22 cellular contexts compared by ENCODE assay signal in the genomic region with DNA sequence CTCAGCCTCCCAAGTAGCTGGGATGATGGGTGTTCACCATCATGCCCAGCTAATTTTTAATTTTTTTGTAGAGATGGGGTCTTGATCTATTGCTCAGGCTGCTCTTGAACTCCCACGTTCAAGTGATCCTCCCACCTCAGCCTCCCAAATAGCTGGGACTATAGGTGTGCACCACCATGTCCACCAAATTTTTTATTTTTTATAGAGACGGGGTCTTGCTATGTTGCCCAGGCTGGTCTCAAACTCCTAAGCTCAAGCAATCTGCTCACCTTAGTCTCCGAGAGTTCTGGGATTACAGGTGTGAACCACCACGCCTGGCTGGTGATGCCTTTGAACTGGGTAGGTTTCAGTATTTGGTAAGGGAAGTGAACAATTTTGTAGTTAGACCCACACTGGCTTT. TPM values are rescaled to one million over a fixed set of nuclear protein-coding genes. Genes with fewer than 3 reads are reported as not detected.
DNase-seq lines count a peak whose midpoint lies in the region; ATAC-seq and TF ChIP-seq lines count a peak whose summit lies in the region.
"Had no signal": no experiment of that assay in that cellular context is flagged by ENCODE, and none has a peak within 500 bp of the region (broad histone marks: within the 10 kb centered on the region; RNA-seq: fewer than 3 reads in every experiment).

No MANE protein-coding gene starts in this region.

- H3K4me3 Mint-ChIP-seq in Calu3 (ENCODE audit: low read depth, unreplicated experiment) = peak overlapping the region; percentile 60
- H3K4me3 Mint-ChIP-seq in activated CD4-positive, alpha-beta memory T cell treated with anti-CD3 and anti-CD28 coated beads, Interleukin-2, amount 10 ng/mL, durations not matched to agents 7 days and 5 days = no peak overlapping the region
- H3K4me3 Mint-ChIP-seq: activated T-cell treated with anti-CD3 and anti-CD28 coated beads, Interleukin-2, amount 50 U/mL, for 4 hours; brain; nephron had no signal

- POLR2A ChIA-PET in activated CD4-positive, alpha-beta memory T cell treated with anti-CD3 and anti-CD28 coated beads, Interleukin-2, amount 10 ng/mL, durations not matched to agents 7 days and 5 days (lab: Charles Lee) = no interaction called here

- H3K36me3 Mint-ChIP-seq in Calu3 (ENCODE audit: insufficient read depth, unreplicated experiment) = peaks cover 46% of the 10 kb centered on the region
- H3K36me3 Mint-ChIP-seq in activated CD4-positive, alpha-beta memory T cell treated with anti-CD3 and anti-CD28 coated beads, Interleukin-2, amount 10 ng/mL, durations not matched to agents 7 days and 5 days (ENCODE audit: low read depth) = no peaks in the 10 kb centered on the region
- H3K36me3 Mint-ChIP-seq: brain had no signal

- no peak overlapping the region for H3K4me3 ChIP-seq in spleen
- H3K4me3 ChIP-seq: upper lobe of right lung had no signal

- H3K27me3 ChIP-seq in foreskin keratinocyte = no peaks in the 10 kb centered on the region
- H3K27me3 ChIP-seq in spleen (replicated peaks in 1 of 7) = peaks cover 0 to 11% (median 0%) of the 10 kb centered on the region in 7 donors
- H3K27me3 ChIP-seq: upper lobe of right lung had no signal

- H3K36me3 ChIP-seq in spleen = no peaks in the 10 kb centered on the region
- H3K36me3 ChIP-seq: upper lobe of right lung had no signal

- BruUV-seq in Calu3 (replicated peaks; lab: Mats Ljungman, UMichigan) = no TSS peak

- H3K9me3 ChIP-seq in spleen = no peaks in the 10 kb centered on the region
- H3K9me3 ChIP-seq: upper lobe of right lung had no signal

- H3K9me3 Mint-ChIP-seq in Calu3 (ENCODE audit: low read depth, unreplicated experiment) = no peaks in the 10 kb centered on the region
- H3K9me3 Mint-ChIP-seq in activated CD4-positive, alpha-beta memory T cell treated with anti-CD3 and anti-CD28 coated beads, Interleukin-2, amount 10 ng/mL, durations not matched to agents 7 days and 5 days = no peaks in the 10 kb centered on the region
- H3K9me3 Mint-ChIP-seq: activated T-cell treated with anti-CD3 and anti-CD28 coated beads, Interleukin-2, amount 50 U/mL, for 4 hours; HFFc6; nephron had no signal

- CTCF ChIA-PET in Calu3 (lab: Charles Lee) = interaction anchor here (0.6 to 1.8 kb wide), 3 partner anchors 30 to 1147 kb away, joined by 3 to 11 read pairs (median 10); a partner anchor contains a TSS
- CTCF ChIA-PET in activated CD4-positive, alpha-beta memory T cell treated with anti-CD3 and anti-CD28 coated beads, Interleukin-2, amount 10 ng/mL, durations not matched to agents 7 days and 5 days (lab: Charles Lee) = no interaction called here

- intact Hi-C loops in Calu3 (cut with micrococcal nuclease; ENCODE audit: unreplicated experiment) = loop anchor here (1.0 kb wide), 1 partner anchor 30 kb away; a partner anchor contains a TSS
- intact Hi-C loops in spleen (cut with DNase I; ENCODE audit: low total_unique reads) = no loop called here

- peaks cover 19% of the 10 kb centered on the region for H3K4me1 ChIP-seq in foreskin keratinocyte
- peaks cover 0 to 9% (median 0%) of the 10 kb centered on the region in 6 donors for H3K4me1 ChIP-seq in spleen
- H3K4me1 ChIP-seq: upper lobe of right lung had no signal

- DNase-seq in Calu3 (no peak), foreskin keratinocyte (no peak), spleen (peak; percentile 0), cortex of kidney (lab: John Stamatoyannopoulos, UW) (no peak)
- DNase-seq in activated CD4-positive, alpha-beta memory T cell treated with anti-CD3 and anti-CD28 coated beads, Interleukin-2, amount 10 ng/mL, durations not matched to agents 7 days and 5 days = no peak
- DNase-seq in activated CD8-positive, alpha-beta memory T cell treated with anti-CD3 and anti-CD28 coated beads, Interleukin-2, amount 50 U/mL, for 4 hours = no peak
- DNase-seq: activated CD4-positive, alpha-beta T cell treated with anti-CD3 and anti-CD28 coated beads for 48 hours; activated T-cell treated with anti-CD3 and anti-CD28 coated beads, Interleukin-2, amount 50 U/mL, for 4 hours; DND-41; left ventricle myocardium superior; NCI-H1436; stimulated activated CD4-positive, alpha-beta T cell treated with anti-CD3 and anti-CD28 coated beads, Interleukin-1b, Interleukin-23, amount 100 ng/mL, for 48 hours; stimulated activated CD8-positive, alpha-beta memory T cell treated with anti-CD3 and anti-CD28 coated beads, Interleukin-4, amount 100 ng/mL, for 48 hours had no signal

- no peaks in the 10 kb centered on the region for H3K27me3 Mint-ChIP-seq in Calu3 (ENCODE audit: unreplicated experiment)
- no peaks in the 10 kb centered on the region for H3K27me3 Mint-ChIP-seq in activated CD4-positive, alpha-beta memory T cell treated with anti-CD3 and anti-CD28 coated beads, Interleukin-2, amount 10 ng/mL, durations not matched to agents 7 days and 5 days

- no peak for ATAC-seq in foreskin keratinocyte
- no peak for ATAC-seq in GM21526 (IDR thresholded peaks at IDR 0.05; ENCODE audit: low FRiP score, unreplicated experiment)
- ATAC-seq: activated T-cell treated with anti-CD3 and anti-CD28 coated beads, Interleukin-2, amount 50 U/mL, for 4 hours; left ventricle myocardium superior; Right ventricle myocardium inferior had no signal

- TF ChIP-seq POLR2A in spleen (IDR thresholded peaks at IDR 0.05) = no peak

- no peak for TF ChIP-seq CTCF in Calu3 (IDR thresholded peaks at IDR 0.05; ENCODE audit: unreplicated experiment)
- TF ChIP-seq CTCF in foreskin keratinocyte (conservative IDR thresholded peaks at IDR 0.05) = no peak
- TF ChIP-seq CTCF in spleen (IDR thresholded peaks at IDR 0.05 in 8 of 11, conservative IDR thresholded peaks at IDR 0.05 in 3 of 11) = no peak

- 88 to 93% (median 90%) methylated on average over 4 of the region's 4 CpGs for WGBS in spleen, 5 donors

- H3K27ac ChIP-seq in angular gyrus (ENCODE audit: low read depth, low read length) (peak overlapping the region; percentile 96), foreskin keratinocyte (peak overlapping the region; percentile 94), spleen (no peak overlapping the region)

- peak overlapping the region; percentile 96 for H3K27ac Mint-ChIP-seq in Calu3 (ENCODE audit: unreplicated experiment)
- H3K27ac Mint-ChIP-seq in activated CD4-positive, alpha-beta memory T cell treated with anti-CD3 and anti-CD28 coated beads, Interleukin-2, amount 10 ng/mL, durations not matched to agents 7 days and 5 days = no peak overlapping the region

- peaks cover 57% of the 10 kb centered on the region for H3K4me1 Mint-ChIP-seq in Calu3 (ENCODE audit: low read depth, unreplicated experiment)
- H3K4me1 Mint-ChIP-seq in activated CD4-positive, alpha-beta memory T cell treated with anti-CD3 and anti-CD28 coated beads, Interleukin-2, amount 10 ng/mL, durations not matched to agents 7 days and 5 days = no peaks in the 10 kb centered on the region

RNA-seq across cellular contexts. Expression of a gene that starts 30.1 kb away (rescaled TPM):
- 74.2 and 122 TPM in 2 replicates for total RNA-seq in Calu3 (2022)
- total RNA-seq in foreskin keratinocyte = 0.14 and 0.27 TPM in 2 replicates
- polyA plus RNA-seq in foreskin keratinocyte = 0.17 and 0.18 TPM in 2 replicates
- 1 to 10 TPM in 1 of 7 donors, under 1 TPM in 6; 0.32 to 2.6 (median 0.64) TPM for total RNA-seq in spleen
- under 1 TPM; 0.23 to 0.61 (median 0.41) TPM for polyA plus RNA-seq in spleen
- total RNA-seq in activated CD4-positive, alpha-beta memory T cell treated with anti-CD3 and anti-CD28 coated beads, Interleukin-2, amount 10 ng/mL, durations not matched to agents 7 days and 5 days = 1 to 10 TPM in 1 of 2 experiments, under 1 TPM in 1; 0.50 to 1.1 TPM
- total RNA-seq: HFFc6, osteocyte had no signal
- polyA plus RNA-seq: BJ had no signal

RNA-seq across cellular contexts. Expression of a gene that starts 43.9 kb away (rescaled TPM):
- total RNA-seq in Calu3 (2022) (38.8 and 46.1 TPM in 2 replicates), foreskin keratinocyte (19.8 and 23.6 TPM in 2 replicates), spleen (10 to 100 TPM; 45.1 to 69.6 (median 52.7) TPM)
- polyA plus RNA-seq in foreskin keratinocyte (14.0 and 14.4 TPM in 2 replicates), spleen (10 to 100 TPM; 21.4 to 39.0 (median 32.1) TPM)
- total RNA-seq in activated CD4-positive, alpha-beta memory T cell treated with anti-CD3 and anti-CD28 coated beads, Interleukin-2, amount 10 ng/mL, durations not matched to agents 7 days and 5 days = 10 to 100 TPM; 42.8 to 45.2 TPM

Comparison
In these comparisons a context has a peak if more than half of its experiments do, and no peak if none do; other contexts are left out.
1. H3K27ac ChIP-seq: peak in angular gyrus (single experiment) and foreskin keratinocyte (single experiment); none in spleen (0 of 8).
2. RNA of a gene that starts 30.1 kb away (total RNA-seq): 74.2 to 122 TPM in Calu3; 0.50 to 1.1 TPM in activated CD4-positive, alpha-beta memory T cell treated with anti-CD3 and anti-CD28 coated beads, Interleukin-2, amount 10 ng/mL, durations not matched to agents 7 days and 5 days, 0.32 to 2.6 TPM in spleen and 0.14 to 0.27 TPM in foreskin keratinocyte; every median in the first group is over 10 times any median in the second.